ENCODE assay signal across 13 cellular contexts in genomic region chr17:301681-302299, GRCh38. TPM values are rescaled to one million over a fixed set of nuclear protein-coding genes. Genes with fewer than 3 reads are reported as not detected.
DNase-seq lines count a peak whose midpoint lies in the region; ATAC-seq and TF ChIP-seq lines count a peak whose summit lies in the region.
"Had no signal": no experiment of that assay in that cellular context is flagged by ENCODE, and none has a peak within 500 bp of the region (broad histone marks: within the 10 kb centered on the region; RNA-seq: fewer than 3 reads in every experiment).

No MANE protein-coding gene starts in this region.

- H3K36me3 ChIP-seq in BLaER1, result no peaks in the 10 kb centered on the region
- H3K36me3 ChIP-seq in colonic mucosa, result no peaks in the 10 kb centered on the region
- H3K36me3 ChIP-seq in iPS-15b (ENCODE audit: control insufficient read depth, insufficient read depth, low read length), result no peaks in the 10 kb centered on the region

- H3K27me3 ChIP-seq in BLaER1 (peaks cover 1% of the 10 kb centered on the region; the same call in 1 of the 2 replicates), colonic mucosa (no peaks in the 10 kb centered on the region), iPS-15b (ENCODE audit: control insufficient read depth, insufficient read depth, low read length) (peaks cover 17% of the 10 kb centered on the region)

- TF ChIP-seq CTCF in colonic mucosa (IDR thresholded peaks at IDR 0.05), result no peak

- peaks cover 92% of the 10 kb centered on the region for H3K4me1 ChIP-seq in BLaER1
- no peaks in the 10 kb centered on the region for H3K4me1 ChIP-seq in colonic mucosa
- H3K4me1 ChIP-seq in iPS-15b (ENCODE audit: control insufficient read depth, insufficient read depth, low read length), result no peaks in the 10 kb centered on the region

- peak overlapping the region; percentile 69; the same call in 1 of the 2 replicates for H3K9ac ChIP-seq in BLaER1
- peak overlapping the region; percentile 58 to 64 for H3K9ac ChIP-seq in colonic mucosa (ENCODE audit: low read depth in 2 of 2, low read length in 2 of 2)
- peak overlapping the region; percentile 32 for H3K9ac ChIP-seq in iPS-15b (ENCODE audit: low read depth, low read length)

- H3K9me3 ChIP-seq in BLaER1 (no peaks in the 10 kb centered on the region), colonic mucosa (no peaks in the 10 kb centered on the region), iPS-15b (ENCODE audit: control insufficient read depth, insufficient read depth, low read length) (no peaks in the 10 kb centered on the region)

- intact Hi-C loops in colonic mucosa (cut with DNase I), result no loop called here

- no peak for ATAC-seq in GM21723 (IDR thresholded peaks at IDR 0.05; ENCODE audit: unreplicated experiment)
- ATAC-seq: activated CD8-positive, alpha-beta T cell treated with anti-CD3 and anti-CD28 coated beads for 36 hours had no signal

- peaks cover 23% of the 10 kb centered on the region; the same call in 1 of the 2 replicates for H4K20me1 ChIP-seq in BLaER1

- DNase-seq in colonic mucosa, result peak; percentile 51
- peak; percentile 73 for DNase-seq in retina
- DNase-seq in T1000 (lab: John Stamatoyannopoulos, UW), result no peak
- no peak for DNase-seq in substantia nigra (lab: John Stamatoyannopoulos, UW)
- DNase-seq in central memory CD4-positive, alpha-beta T cell, result no peak
- DNase-seq: activated CD8-positive, alpha-beta T cell treated with anti-CD3 and anti-CD28 coated beads for 36 hours; DMS53; NCI-H1417 treated with DMSO at 0.1 percent for 48 hours; NCI-H526; SHP77 had no signal

- H3K27ac ChIP-seq in BLaER1 (peak overlapping the region; percentile 89), colonic mucosa (peak overlapping the region; percentile 74), substantia nigra (ENCODE audit: low read depth, low read length, poor library complexity, severe bottlenecking) (no peak overlapping the region)

- H3K4me3 ChIP-seq in BLaER1, result peak overlapping the region; percentile 24; the same call in 1 of the 2 replicates
- H3K4me3 ChIP-seq in colonic mucosa, result no peak overlapping the region
- H3K4me3 ChIP-seq in iPS-15b (ENCODE audit: low read depth, low read length), result no peak overlapping the region

- H3K4me2 ChIP-seq in BLaER1, result peak overlapping the region; percentile 89

RNA-seq across cellular contexts. Expression of gene RPH3AL, which starts 50.8 kb away (rescaled TPM):
- 10 to 100 TPM; 14.9 to 34.2 TPM for total RNA-seq in colonic mucosa

Comparison
In these comparisons a context has a peak if more than half of its experiments do, and no peak if none do; other contexts are left out.
1. DNase-seq: peak in colonic mucosa (single experiment) and retina (single experiment); none in T1000 (single experiment), substantia nigra (0 of 49) and central memory CD4-positive, alpha-beta T cell (single experiment).
2. Peak in every context shown above with its lines, with median percentiles within 50 percentile points of each other: H3K9ac ChIP-seq.